Comparison of ENCODE assay signal across 22 cellular contexts in genomic region chr1:160066829-160067720, GRCh38. TPM values are rescaled to one million over a fixed set of nuclear protein-coding genes. Genes with fewer than 3 reads are reported as not detected.
"Had no signal": no experiment of that assay in that cellular context is flagged by ENCODE, and none has a peak within 500 bp of the region (broad histone marks: within the 10 kb centered on the region; RNA-seq: fewer than 3 reads in every experiment).

No MANE protein-coding gene starts in this region.

- H3K27ac Mint-ChIP-seq: activated B cell treated with CpG ODN at 0.5 μM for 24 hours; activated CD8-positive, alpha-beta T cell treated with anti-CD3 and anti-CD28 coated beads for 36 hours; activated naive CD4-positive, alpha-beta T cell treated with anti-CD3 and anti-CD28 coated beads, Interleukin-2, amount 50 U/mL, for 24 hours; stimulated activated naive CD8-positive, alpha-beta T cell treated with anti-CD3 and anti-CD28 coated beads, Interleukin-15, amount 100 ng/mL, for 72 hours had no signal

- H3K27ac ChIP-seq: adrenal gland, foreskin keratinocyte, thoracic aorta had no signal

- H3K4me3 Mint-ChIP-seq: activated B cell treated with CpG ODN at 0.5 μM for 24 hours; activated CD8-positive, alpha-beta T cell treated with anti-CD3 and anti-CD28 coated beads for 36 hours; activated naive CD4-positive, alpha-beta T cell treated with anti-CD3 and anti-CD28 coated beads, Interleukin-2, amount 50 U/mL, for 24 hours; stimulated activated naive CD8-positive, alpha-beta T cell treated with anti-CD3 and anti-CD28 coated beads, Interleukin-15, amount 100 ng/mL, for 72 hours had no signal

- H3K4me1 ChIP-seq: foreskin keratinocyte had no signal

- H3K36me3 Mint-ChIP-seq: activated naive CD4-positive, alpha-beta T cell treated with anti-CD3 and anti-CD28 coated beads, Interleukin-2, amount 50 U/mL, for 24 hours; naive B cell had no signal

- H3K9me3 ChIP-seq: adrenal gland, thoracic aorta had no signal

- DNase-seq: activated B cell treated with CpG ODN at 0.5 μM for 24 hours; activated CD4-positive, alpha-beta T cell treated with anti-CD3 and anti-CD28 coated beads for 48 hours; activated CD8-positive, alpha-beta memory T cell treated with anti-CD3 and anti-CD28 coated beads, Interleukin-2, amount 50 U/mL, for 4 hours; activated CD8-positive, alpha-beta T cell treated with anti-CD3 and anti-CD28 coated beads for 36 hours; activated effector memory CD4-positive, alpha-beta T cell treated with anti-CD3 and anti-CD28 coated beads, Interleukin-2, amount 50 U/mL, for 16 hours; activated T-cell treated with anti-CD3 and anti-CD28 coated beads, Interleukin-2, amount 50 U/mL, for 48 hours; adrenal gland; central memory CD4-positive, alpha-beta T cell; cortex of kidney; effector memory CD4-positive, alpha-beta T cell; foreskin keratinocyte; left cardiac atrium; naive B cell; stimulated activated CD4-positive, alpha-beta T cell treated with anti-CD3 and anti-CD28 coated beads, Interleukin-1b, Interleukin-23, amount 100 ng/mL, for 48 hours; stimulated activated naive CD8-positive, alpha-beta T cell treated with anti-CD3 and anti-CD28 coated beads, Interleukin-15, amount 100 ng/mL, for 72 hours; T-helper 2 cell had no signal

- H3K9me3 Mint-ChIP-seq: activated B cell treated with CpG ODN at 0.5 μM for 24 hours; activated CD8-positive, alpha-beta T cell treated with anti-CD3 and anti-CD28 coated beads for 36 hours; activated naive CD4-positive, alpha-beta T cell treated with anti-CD3 and anti-CD28 coated beads, Interleukin-2, amount 50 U/mL, for 24 hours; naive B cell; stimulated activated naive CD8-positive, alpha-beta T cell treated with anti-CD3 and anti-CD28 coated beads, Interleukin-15, amount 100 ng/mL, for 72 hours had no signal

- ATAC-seq: activated CD8-positive, alpha-beta T cell treated with anti-CD3 and anti-CD28 coated beads for 36 hours; foreskin keratinocyte; left cardiac atrium; stimulated activated naive CD8-positive, alpha-beta T cell treated with anti-CD3 and anti-CD28 coated beads, Interleukin-15, amount 100 ng/mL, for 72 hours had no signal

- H3K4me3 ChIP-seq: adrenal gland, lung, thoracic aorta had no signal

- H3K36me3 ChIP-seq: adrenal gland, thoracic aorta had no signal

RNA-seq across cellular contexts. Expression of gene KCNJ10, which starts 2.9 kb away (rescaled TPM):
- total RNA-seq: activated B cell treated with CpG ODN at 0.5 μM for 24 hours, foreskin keratinocyte, mononuclear cell, osteocyte, thoracic aorta, ureter had no signal
- polyA plus RNA-seq: foreskin keratinocyte had no signal

RNA-seq across cellular contexts. Expression of gene KCNJ9, which starts 14.3 kb away (rescaled TPM):
- total RNA-seq: activated B cell treated with CpG ODN at 0.5 μM for 24 hours; activated CD8-positive, alpha-beta T cell treated with anti-CD3 and anti-CD28 coated beads for 36 hours; foreskin keratinocyte; lung; mononuclear cell; osteocyte; ureter had no signal
- polyA plus RNA-seq: foreskin keratinocyte, lung had no signal

RNA-seq across cellular contexts. Expression of gene ATP1A2, which starts 48.5 kb away (rescaled TPM):
- total RNA-seq: activated B cell treated with CpG ODN at 0.5 μM for 24 hours; activated CD8-positive, alpha-beta T cell treated with anti-CD3 and anti-CD28 coated beads for 36 hours; foreskin keratinocyte had no signal
- polyA plus RNA-seq: foreskin keratinocyte had no signal
